ENCODE assay signal across 13 cellular contexts in genomic region chr2:192377174-192377573, GRCh38.
DNase-seq lines count a peak whose midpoint lies in the region; ATAC-seq and TF ChIP-seq lines count a peak whose summit lies in the region.
"Had no signal": no experiment of that assay in that cellular context is flagged by ENCODE, and none has a peak within 500 bp of the region (broad histone marks: within the 10 kb centered on the region; RNA-seq: fewer than 3 reads in every experiment).

No MANE protein-coding gene starts in this region.

- POLR2A ChIA-PET in A673 (lab: Charles Lee; ENCODE audit: low non-redundant PET): no interaction called here

- DNase-seq in A673 (ENCODE audit: low spot score): peak; percentile 2
- peak; percentile 14 for DNase-seq in NCI-H748 treated with DMSO at 0.1 percent for 48 hours (lab: John Stamatoyannopoulos, UW)
- DNase-seq in mesothelial cell of epicardium (ENCODE audit: low spot score in 2 of 2, unreplicated experiment in 2 of 2): no peak
- DNase-seq in GF-D8 (lab: John Stamatoyannopoulos, UW): no peak
- no peak for DNase-seq in foreskin fibroblast
- DNase-seq: AML-193, DMS79, H7, IMR-90 had no signal

- peaks cover 73% of the 10 kb centered on the region for H3K4me1 Mint-ChIP-seq in mesothelial cell of epicardium

- CTCF ChIA-PET in A673 (lab: Charles Lee): no interaction called here

- H3K4me3 ChIP-seq in A673 (ENCODE audit: low read depth, low read length, poor library complexity, severe bottlenecking) (no peak overlapping the region), foreskin fibroblast (ENCODE audit: low read depth in 1 of 2, low read length in 2 of 2) (no peak overlapping the region)
- H3K4me3 ChIP-seq: BLaER1, GM23338 had no signal

- intact Hi-C loops in A673 (cut with micrococcal nuclease; ENCODE audit: unreplicated experiment): no loop called here

- TF ChIP-seq CTCF in 22Rv1 (IDR thresholded peaks at IDR 0.05): no peak
- no peak for TF ChIP-seq CTCF in A673 (conservative IDR thresholded peaks at IDR 0.05; ENCODE audit: low read depth, low read length)
- TF ChIP-seq CTCF in mesothelial cell of epicardium (IDR thresholded peaks at IDR 0.05; ENCODE audit: unreplicated experiment): no peak
- TF ChIP-seq CTCF in foreskin fibroblast (IDR thresholded peaks at IDR 0.05; ENCODE audit: low read depth, low read length): no peak

- no TSS peak for BruUV-seq in A673 (replicated peaks; lab: Mats Ljungman, UMichigan)

- ATAC-seq in HG03571 (IDR thresholded peaks at IDR 0.05; ENCODE audit: unreplicated experiment): no peak
- ATAC-seq: GM23338 had no signal

- H3K9me3 Mint-ChIP-seq in mesothelial cell of epicardium: no peaks in the 10 kb centered on the region
- H3K9me3 Mint-ChIP-seq: GM23338 had no signal

- peak overlapping the region; percentile 13 for H3K27ac Mint-ChIP-seq in mesothelial cell of epicardium
- H3K27ac Mint-ChIP-seq: GM23338 had no signal

- no peaks in the 10 kb centered on the region for H3K36me3 Mint-ChIP-seq in mesothelial cell of epicardium

- H3K4me1 ChIP-seq in A673 (ENCODE audit: insufficient read depth, low read length, poor library complexity, severe bottlenecking): peaks cover 9% of the 10 kb centered on the region
- H3K4me1 ChIP-seq: BLaER1 had no signal

- H3K36me3 ChIP-seq in A673 (ENCODE audit: insufficient read depth, low read length, poor library complexity, severe bottlenecking): no peaks in the 10 kb centered on the region
- H3K36me3 ChIP-seq: BLaER1 had no signal

- no peak overlapping the region for H3K4me3 Mint-ChIP-seq in mesothelial cell of epicardium
- H3K4me3 Mint-ChIP-seq: GM23338 had no signal

- H3K27ac ChIP-seq in 22Rv1 (peak overlapping the region; percentile 10), A673 (ENCODE audit: low read depth, low read length, poor library complexity, severe bottlenecking) (no peak overlapping the region)
- H3K27ac ChIP-seq: BLaER1 had no signal

- no peaks in the 10 kb centered on the region for H3K27me3 Mint-ChIP-seq in mesothelial cell of epicardium (ENCODE audit: low read depth)

- no peaks in the 10 kb centered on the region for H3K27me3 ChIP-seq in A673 (replicated peaks; ENCODE audit: insufficient read depth, low read depth, low read length, poor library complexity)
- H3K27me3 ChIP-seq: BLaER1 had no signal

- H3K9me3 ChIP-seq in A673 (ENCODE audit: low read depth, low read length, poor library complexity, severe bottlenecking): no peaks in the 10 kb centered on the region
- H3K9me3 ChIP-seq: BLaER1 had no signal

Comparison
In these comparisons a context has a peak if more than half of its experiments do, and no peak if none do; other contexts are left out.
1. DNase-seq: peak in A673 (single experiment) and NCI-H748 treated with DMSO at 0.1 percent for 48 hours (single experiment); none in mesothelial cell of epicardium (0 of 2), GF-D8 (single experiment) and foreskin fibroblast (0 of 2).